ENCODE assay signal across 23 cellular contexts in the genomic region with DNA sequence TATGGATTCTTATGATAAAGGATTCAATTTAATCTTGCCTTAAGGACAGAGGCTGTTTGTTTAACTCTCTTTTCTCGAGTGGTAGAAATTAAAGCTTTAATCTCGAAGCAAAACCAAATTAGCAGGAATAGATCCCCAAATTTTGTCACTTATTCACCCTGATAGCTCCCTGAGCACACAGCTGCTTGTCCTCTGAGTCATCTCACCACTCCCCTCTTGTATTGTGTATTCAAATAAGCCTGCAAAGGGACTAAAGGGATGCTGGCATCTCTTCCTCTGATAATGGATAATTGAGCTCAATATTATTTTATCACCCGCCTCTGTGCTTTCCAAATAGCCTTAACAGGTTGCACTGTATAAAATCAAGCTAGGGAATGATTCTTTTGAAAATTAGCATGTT.
A peak's percentile ranks its signal among the peaks of the same experiment; 100 is the strongest.
DNase-seq lines count a peak whose midpoint lies in the region; ATAC-seq and TF ChIP-seq lines count a peak whose summit lies in the region.
"Had no signal": no experiment of that assay in that cellular context is flagged by ENCODE, and none has a peak within 500 bp of the region (broad histone marks: within the 10 kb centered on the region; RNA-seq: fewer than 3 reads in every experiment).

No MANE protein-coding gene starts in this region.

- H3K27me3 Mint-ChIP-seq in GM23338 (ENCODE audit: insufficient read depth, low read depth, poor library complexity) (no peaks in the 10 kb centered on the region), H9 (ENCODE audit: low read depth) (no peaks in the 10 kb centered on the region)
- H3K27me3 Mint-ChIP-seq: activated naive CD8-positive, alpha-beta T cell treated with anti-CD3 and anti-CD28 coated beads, Interleukin-2, amount 10 ng/mL, durations not matched to agents 7 days and 5 days; dendritic cell treated with granulocyte-macrophage colony-stimulating factor and Interleukin-4, amounts not matched to agents 40 ng/mL and 50 ng/mL, for 4 days; natural killer cell treated with Interleukin-12 subunit alpha and Interleukin-12 subunit beta and Interleukin-15 and Interleukin-18, amount 100 ng/mL, for 72 hours had no signal

- no peak overlapping the region for H2BK12ac ChIP-seq in H9 (ENCODE audit: insufficient read length, low read depth, low read length)

- H3K36me3 Mint-ChIP-seq in GM23338 (ENCODE audit: low read depth) (no peaks in the 10 kb centered on the region), H9 (ENCODE audit: insufficient read depth in 1 of 3, low read depth in 3 of 3) (no peaks in the 10 kb centered on the region)
- H3K36me3 Mint-ChIP-seq: activated naive CD8-positive, alpha-beta T cell treated with anti-CD3 and anti-CD28 coated beads, Interleukin-2, amount 10 ng/mL, durations not matched to agents 7 days and 5 days; natural killer cell treated with Interleukin-12 subunit alpha and Interleukin-12 subunit beta and Interleukin-15 and Interleukin-18, amount 100 ng/mL, for 72 hours had no signal

- no peak overlapping the region for H3K27ac Mint-ChIP-seq in GM23338
- peak overlapping the region in 1 of 3 experiments; percentile 13; a peak in 1 of 7 replicates for H3K27ac Mint-ChIP-seq in H9
- H3K27ac Mint-ChIP-seq: activated naive CD8-positive, alpha-beta T cell treated with anti-CD3 and anti-CD28 coated beads, Interleukin-2, amount 10 ng/mL, durations not matched to agents 7 days and 5 days; activated T-helper 1 cell treated with anti-CD3 and anti-CD28 coated beads, Interleukin-12 subunit alpha, Interleukin-12 subunit beta, Interleukin-2, Interleukin-4 antibody, amounts not matched to agents 30 ng/mL and 10 ng/mL and 1 ng/mL, durations not matched to agents 14 hours and 24 hours and 36 hours; dendritic cell treated with granulocyte-macrophage colony-stimulating factor and Interleukin-4, amounts not matched to agents 40 ng/mL and 50 ng/mL, for 4 days; natural killer cell treated with Interleukin-12 subunit alpha and Interleukin-12 subunit beta and Interleukin-15 and Interleukin-18, amount 100 ng/mL, for 72 hours had no signal

- H2BK15ac ChIP-seq in H9 (ENCODE audit: low read depth, low read length), result no peak overlapping the region

- no peak overlapping the region for H4K5ac ChIP-seq in H9 (ENCODE audit: insufficient read length, low read depth, low read length)

- no peaks in the 10 kb centered on the region for H3K9me2 ChIP-seq in GM23338 (ENCODE audit: insufficient read depth)
- H3K9me2 ChIP-seq in hepatocyte (replicated peaks; ENCODE audit: insufficient read depth), result no peaks in the 10 kb centered on the region
- H3K9me2 ChIP-seq in MM.1S (replicated peaks; ENCODE audit: insufficient read depth, low read length), result no peaks in the 10 kb centered on the region

- H3K23me2 ChIP-seq in H9 (ENCODE audit: insufficient read length, low read depth, low read length, poor library complexity, severe bottlenecking), result no peaks in the 10 kb centered on the region

- H3K36me3 ChIP-seq in GM23338 (ENCODE audit: insufficient read depth), result no peaks in the 10 kb centered on the region
- H3K36me3 ChIP-seq in hepatocyte (replicated peaks; ENCODE audit: insufficient read depth, low read depth), result no peaks in the 10 kb centered on the region
- H3K36me3 ChIP-seq in MM.1S (replicated peaks; ENCODE audit: insufficient read depth, low read length), result no peaks in the 10 kb centered on the region
- H3K36me3 ChIP-seq: tibial artery had no signal

- H3K9me3 Mint-ChIP-seq in GM23338, result no peaks in the 10 kb centered on the region
- no peaks in the 10 kb centered on the region for H3K9me3 Mint-ChIP-seq in H9
- H3K9me3 Mint-ChIP-seq: activated T-helper 1 cell treated with anti-CD3 and anti-CD28 coated beads, Interleukin-12 subunit alpha, Interleukin-12 subunit beta, Interleukin-2, Interleukin-4 antibody, amounts not matched to agents 30 ng/mL and 10 ng/mL and 1 ng/mL, durations not matched to agents 14 hours and 24 hours and 36 hours had no signal

- ATAC-seq in GM23338 (peak; percentile 54), GM21367 (IDR thresholded peaks at IDR 0.05; ENCODE audit: unreplicated experiment) (no peak)
- ATAC-seq: natural killer cell treated with Interleukin-12 subunit alpha and Interleukin-12 subunit beta and Interleukin-15 and Interleukin-18, amount 100 ng/mL, for 72 hours had no signal

- H3K18ac ChIP-seq in H9 (ENCODE audit: insufficient read length, low read depth, low read length), result no peak overlapping the region

- no peak overlapping the region for H3K9ac ChIP-seq in H9 (ENCODE audit: extremely low read depth, insufficient read length, low read length)
- H3K9ac ChIP-seq in MM.1S (ENCODE audit: low read length), result no peak overlapping the region

- no peak overlapping the region for H3K4me3 Mint-ChIP-seq in GM23338
- no peak overlapping the region for H3K4me3 Mint-ChIP-seq in H9
- H3K4me3 Mint-ChIP-seq: activated naive CD8-positive, alpha-beta T cell treated with anti-CD3 and anti-CD28 coated beads, Interleukin-2, amount 10 ng/mL, durations not matched to agents 7 days and 5 days; activated T-helper 1 cell treated with anti-CD3 and anti-CD28 coated beads, Interleukin-12 subunit alpha, Interleukin-12 subunit beta, Interleukin-2, Interleukin-4 antibody, amounts not matched to agents 30 ng/mL and 10 ng/mL and 1 ng/mL, durations not matched to agents 14 hours and 24 hours and 36 hours; dendritic cell treated with granulocyte-macrophage colony-stimulating factor and Interleukin-4, amounts not matched to agents 40 ng/mL and 50 ng/mL, for 4 days; natural killer cell treated with Interleukin-12 subunit alpha and Interleukin-12 subunit beta and Interleukin-15 and Interleukin-18, amount 100 ng/mL, for 72 hours had no signal

- H3K79me2 ChIP-seq in GM23338 (replicated peaks; ENCODE audit: insufficient read depth) (no peaks in the 10 kb centered on the region), hepatocyte (no peaks in the 10 kb centered on the region), H9 (ENCODE audit: insufficient read depth, low read length) (no peaks in the 10 kb centered on the region), MM.1S (ENCODE audit: low read length) (no peaks in the 10 kb centered on the region)

- no peaks in the 10 kb centered on the region for H3K79me1 ChIP-seq in H9 (ENCODE audit: insufficient read depth, low read depth, low read length, poor library complexity, severe bottlenecking)

- no peak overlapping the region for H3K4ac ChIP-seq in H9 (ENCODE audit: low read depth, low read length)

- no peak overlapping the region for H2BK120ac ChIP-seq in H9 (ENCODE audit: low read depth, low read length, poor library complexity, severe bottlenecking)

- no peak overlapping the region for H3T11ph ChIP-seq in H9 (ENCODE audit: low read length)

- no peaks in the 10 kb centered on the region for H3K27me3 ChIP-seq in GM23338 (ENCODE audit: insufficient read depth)
- H3K27me3 ChIP-seq in hepatocyte, result no peaks in the 10 kb centered on the region
- no peaks in the 10 kb centered on the region for H3K27me3 ChIP-seq in H9 (ENCODE audit: insufficient read depth, low read length)
- H3K27me3 ChIP-seq in MM.1S (replicated peaks; ENCODE audit: insufficient read depth, low read length), result no peaks in the 10 kb centered on the region
- H3K27me3 ChIP-seq: tibial artery had no signal

- H3K56ac ChIP-seq in H9 (ENCODE audit: insufficient read length, low read depth, low read length), result no peak overlapping the region

- no peak overlapping the region for H3K14ac ChIP-seq in H9 (ENCODE audit: insufficient read depth, low read length)

- WGBS in hepatocyte (ENCODE audit: low lambda C conversion rate, missing lambda C conversion rate), result 50% methylated on average over 3 of the region's 3 CpGs
- no CpG with 5 or more reads among the region's 3 CpGs for WGBS in H9 (ENCODE audit: extremely low coverage, insufficient read length, low lambda C conversion rate)

- H2BK5ac ChIP-seq in H9 (ENCODE audit: insufficient read length, low read length), result no peak overlapping the region

- no peak overlapping the region for H3K23ac ChIP-seq in H9 (ENCODE audit: insufficient read length, low read depth, low read length)

- H3K4me1 ChIP-seq in GM23338 (ENCODE audit: insufficient read depth), result 0 out of 2 replicates have a peak, but pooled peaks cover 15% of the 10 kb centered on the region
- no peaks in the 10 kb centered on the region for H3K4me1 ChIP-seq in hepatocyte (ENCODE audit: insufficient read depth)
- H3K4me1 ChIP-seq in H9 (ENCODE audit: insufficient read depth, low read length), result no peaks in the 10 kb centered on the region
- no peaks in the 10 kb centered on the region for H3K4me1 ChIP-seq in MM.1S (ENCODE audit: low read length)
- H3K4me1 ChIP-seq: tibial artery had no signal

- H3K9me3 ChIP-seq in hepatocyte (ENCODE audit: low read depth) (no peaks in the 10 kb centered on the region), H9 (ENCODE audit: control insufficient read depth, low read depth, low read length) (no peaks in the 10 kb centered on the region), MM.1S (replicated peaks; ENCODE audit: insufficient read depth, low read length) (no peaks in the 10 kb centered on the region)
- H3K9me3 ChIP-seq: tibial artery had no signal

- peak overlapping the region; percentile 50; the same call in 1 of the 2 replicates for H3K4me2 ChIP-seq in GM23338
- no peak overlapping the region for H3K4me2 ChIP-seq in hepatocyte
- H3K4me2 ChIP-seq in H9 (ENCODE audit: insufficient read depth, insufficient read length, low read length), result no peak overlapping the region
- H3K4me2 ChIP-seq in MM.1S (ENCODE audit: low read depth, low read length), result no peak overlapping the region

- H3K27ac ChIP-seq in GM23338 (ENCODE audit: low read depth), result no peak overlapping the region
- no peak overlapping the region for H3K27ac ChIP-seq in hepatocyte
- H3K27ac ChIP-seq in H9 (ENCODE audit: insufficient read length, low read depth, low read length), result no peak overlapping the region
- no peak overlapping the region for H3K27ac ChIP-seq in MM.1S (ENCODE audit: low read length)
- H3K27ac ChIP-seq: epithelial cell of prostate, HL-60, tibial artery had no signal

- H4K8ac ChIP-seq in H9 (replicated peaks; ENCODE audit: insufficient read length, low read depth, low read length), result no peak overlapping the region

- H2AK5ac ChIP-seq in H9 (ENCODE audit: insufficient read length, low read length), result no peak overlapping the region

- no peak overlapping the region for H3K4me3 ChIP-seq in GM23338
- no peak overlapping the region for H3K4me3 ChIP-seq in foreskin fibroblast (ENCODE audit: low read depth in 1 of 2, low read length in 2 of 2)
- no peak overlapping the region for H3K4me3 ChIP-seq in hepatocyte
- no peak overlapping the region for H3K4me3 ChIP-seq in MM.1S (ENCODE audit: low read length)
- H3K4me3 ChIP-seq: tibial artery had no signal

- no peaks in the 10 kb centered on the region for H3F3A ChIP-seq in GM23338 (replicated peaks; ENCODE audit: low read depth)
- H3F3A ChIP-seq in MM.1S (ENCODE audit: insufficient read depth, low read length), result no peaks in the 10 kb centered on the region

- 0 out of 2 replicates have a peak overlapping the region, but pooled peaks have one; percentile 12 for H2AFZ ChIP-seq in GM23338
- H2AFZ ChIP-seq in hepatocyte, result no peak overlapping the region
- no peak overlapping the region for H2AFZ ChIP-seq in H9 (ENCODE audit: low read length)
- no peak overlapping the region for H2AFZ ChIP-seq in MM.1S (ENCODE audit: low read length)

- H4K20me1 ChIP-seq in GM23338 (replicated peaks; ENCODE audit: insufficient read depth) (no peaks in the 10 kb centered on the region), hepatocyte (ENCODE audit: insufficient read depth, poor library complexity, severe bottlenecking) (no peaks in the 10 kb centered on the region), H9 (ENCODE audit: control insufficient read depth, insufficient read depth, insufficient read length) (no peaks in the 10 kb centered on the region), MM.1S (ENCODE audit: insufficient read depth, low read length) (no peaks in the 10 kb centered on the region)

- H2BK20ac ChIP-seq in H9 (ENCODE audit: low read depth, low read length, poor library complexity, severe bottlenecking), result no peak overlapping the region

- TF ChIP-seq CTCF in GM23338 (conservative IDR thresholded peaks at IDR 0.05; ENCODE audit: low read depth in 2 of 2) (no peak), foreskin fibroblast (IDR thresholded peaks at IDR 0.05; ENCODE audit: low read depth, low read length) (no peak), hepatocyte (IDR thresholded peaks at IDR 0.05; ENCODE audit: poor library complexity) (no peak), H9 (conservative IDR thresholded peaks at IDR 0.05) (no peak), MM.1S (IDR thresholded peaks at IDR 0.05; ENCODE audit: low read length) (no peak)

- H3K4me1 Mint-ChIP-seq in GM23338, result peaks cover 16% of the 10 kb centered on the region
- peaks cover 5 to 13% of the 10 kb centered on the region in 2 experiments for H3K4me1 Mint-ChIP-seq in H9
- H3K4me1 Mint-ChIP-seq: activated naive CD8-positive, alpha-beta T cell treated with anti-CD3 and anti-CD28 coated beads, Interleukin-2, amount 10 ng/mL, durations not matched to agents 7 days and 5 days had no signal

- H4K91ac ChIP-seq in H9 (ENCODE audit: insufficient read length, low read depth, low read length), result no peak overlapping the region

- DNase-seq in COLO829 (ENCODE audit: low spot score) (peak; percentile 23), GM23338 (ENCODE audit: low spot score) (peak; percentile 27), RKO (ENCODE audit: low spot score) (peak; percentile 11), foreskin fibroblast (peak; percentile 2 to 6), hepatocyte (ENCODE audit: low spot score) (no peak), H9 (no peak), MM.1S (no peak)
- DNase-seq: activated CD4-positive, alpha-beta T cell treated with anti-CD3 and anti-CD28 coated beads for 4 hours; activated naive CD8-positive, alpha-beta T cell treated with anti-CD3 and anti-CD28 coated beads, Interleukin-2, amount 10 ng/mL, durations not matched to agents 7 days and 5 days; foreskin melanocyte; KBM-7; NCI-H1092; NCI-H2171; NK-92 treated with Interleukin-12 subunit alpha and Interleukin-12 subunit beta, amount 100 ng/mL, for 24 hours; stimulated activated CD4-positive, alpha-beta T cell treated with anti-CD3 and anti-CD28 coated beads, Interleukin-2, amount 100 ng/mL, for 24 hours; stimulated activated naive CD4-positive, alpha-beta T cell treated with Interleukin-2 at 50 U/mL for 16 hours; tibial artery had no signal

Comparison
In these comparisons a context has a peak if more than half of its experiments do, and no peak if none do; other contexts are left out.
1. DNase-seq: peak in COLO829 (single experiment), GM23338 (single experiment), RKO (single experiment) and foreskin fibroblast (2 of 2); none in hepatocyte (single experiment), H9 (single experiment) and MM.1S (single experiment).